ENCODE assay signal across 9 cellular contexts in the genomic region with DNA sequence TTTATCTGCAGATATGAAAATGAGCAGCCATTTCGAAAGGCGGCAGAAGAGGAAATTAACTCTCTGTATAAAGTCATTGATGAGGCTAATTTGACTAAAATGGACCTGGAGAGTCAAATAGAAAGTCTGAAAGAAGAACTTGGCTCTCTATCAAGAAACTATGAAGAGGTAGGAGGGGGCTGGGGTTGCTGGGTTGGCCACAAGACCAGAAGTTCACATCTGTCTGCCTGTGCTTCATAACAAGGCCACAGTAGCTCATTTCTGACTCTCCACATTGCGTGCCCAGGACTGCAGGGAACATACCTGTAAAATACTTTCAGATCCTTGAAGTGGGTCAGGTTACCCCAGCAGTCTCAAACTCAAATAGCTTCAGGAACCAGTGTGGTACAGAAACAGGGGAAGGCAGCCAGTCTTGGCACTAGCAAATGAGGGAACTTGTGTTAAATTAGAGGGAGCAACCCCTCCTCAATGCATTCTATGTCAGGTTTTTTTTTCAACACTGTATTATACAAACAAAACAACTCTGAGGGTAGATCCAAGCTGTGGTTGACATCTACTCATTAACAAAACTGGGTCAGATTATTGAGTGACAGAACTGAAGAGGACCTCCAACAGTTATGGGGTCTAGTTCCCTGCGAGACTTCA. TPM values are rescaled to one million over a fixed set of nuclear protein-coding genes. Genes with fewer than 3 reads are reported as not detected.
A peak's percentile ranks its signal among the peaks of the same experiment; 100 is the strongest.
DNase-seq lines count a peak whose midpoint lies in the region; ATAC-seq and TF ChIP-seq lines count a peak whose summit lies in the region.
"Had no signal": no experiment of that assay in that cellular context is flagged by ENCODE, and none has a peak within 500 bp of the region (broad histone marks: within the 10 kb centered on the region; RNA-seq: fewer than 3 reads in every experiment).

No MANE protein-coding gene starts in this region.

- peak; percentile 91 for ATAC-seq in HG03280 (IDR thresholded peaks at IDR 0.05; ENCODE audit: unreplicated experiment)
- peak; percentile 88 for ATAC-seq in activated CD8-positive, alpha-beta T cell treated with anti-CD3 and anti-CD28 coated beads for 36 hours

- in situ Hi-C loops in G401 (cut with HindIII; ENCODE audit: low sequenced_read_pairs), result no loop called here

- intact Hi-C loops in activated CD8-positive, alpha-beta T cell treated with anti-CD3 and anti-CD28 coated beads for 36 hours (cut with micrococcal nuclease), result loop anchor here (5.0 kb wide), 1 partner anchor 44 kb away; no protein-coding TSS in a partner anchor

- H3K9me3 Mint-ChIP-seq in activated CD8-positive, alpha-beta T cell treated with anti-CD3 and anti-CD28 coated beads for 36 hours, result no peaks in the 10 kb centered on the region

- CTCF ChIA-PET in activated CD8-positive, alpha-beta T cell treated with anti-CD3 and anti-CD28 coated beads for 36 hours (lab: Charles Lee), result interaction anchor here (0.8 to 2.5 kb wide), 6 partner anchors 9 to 124 kb away, joined by 3 to 8 read pairs (median 4); no protein-coding TSS in a partner anchor

- no peaks in the 10 kb centered on the region for H3K36me3 Mint-ChIP-seq in activated CD8-positive, alpha-beta T cell treated with anti-CD3 and anti-CD28 coated beads for 36 hours (ENCODE audit: low read depth)

- no peak overlapping the region for H3K4me3 Mint-ChIP-seq in activated CD8-positive, alpha-beta T cell treated with anti-CD3 and anti-CD28 coated beads for 36 hours

- peak; percentile 55 for DNase-seq in stimulated activated naive CD4-positive, alpha-beta T cell treated with Interleukin-2 at 50 U/mL for 16 hours (lab: John Stamatoyannopoulos, UW)
- no peak for DNase-seq in stimulated activated naive CD4-positive, alpha-beta T cell (lab: John Stamatoyannopoulos, UW)
- DNase-seq in activated CD8-positive, alpha-beta T cell treated with anti-CD3 and anti-CD28 coated beads for 36 hours, result peak; percentile 77
- peak; percentile 57 to 60 for DNase-seq in stimulated activated CD4-positive, alpha-beta T cell treated with anti-CD3 and anti-CD28 coated beads, Interleukin-2, amount 100 ng/mL, for 24 hours
- DNase-seq in NCI-H446 treated with DMSO at 0.1 percent for 48 hours (lab: John Stamatoyannopoulos, UW) (no peak), NCI-H345 (lab: John Stamatoyannopoulos, UW) (no peak), G401 (ENCODE audit: low spot score) (no peak)

- no peak for TF ChIP-seq CTCF in activated CD8-positive, alpha-beta T cell treated with anti-CD3 and anti-CD28 coated beads for 36 hours (IDR thresholded peaks at IDR 0.05)

- H3K27ac Mint-ChIP-seq in activated CD8-positive, alpha-beta T cell treated with anti-CD3 and anti-CD28 coated beads for 36 hours, result peak overlapping the region; percentile 67

- H3K27me3 Mint-ChIP-seq in activated CD8-positive, alpha-beta T cell treated with anti-CD3 and anti-CD28 coated beads for 36 hours, result no peaks in the 10 kb centered on the region

- peaks cover 23% of the 10 kb centered on the region for H3K4me1 Mint-ChIP-seq in activated CD8-positive, alpha-beta T cell treated with anti-CD3 and anti-CD28 coated beads for 36 hours (ENCODE audit: low read depth)

- POLR2A ChIA-PET in activated CD8-positive, alpha-beta T cell treated with anti-CD3 and anti-CD28 coated beads for 36 hours (lab: Charles Lee), result interaction anchor here (0.7 to 2.1 kb wide), 5 partner anchors 9 to 135 kb away, joined by 3 to 8 read pairs (median 3); no protein-coding TSS in a partner anchor

RNA-seq across cellular contexts. Expression of a gene that starts 48.7 kb away (rescaled TPM):
- total RNA-seq in activated CD8-positive, alpha-beta T cell treated with anti-CD3 and anti-CD28 coated beads for 36 hours, result 1 to 10 TPM in 1 of 2 experiments, under 1 TPM in 1; 0.51 to 1.1 TPM
- not detected in 2 replicates for total RNA-seq in G401 (2014; rRNA removed; shearing (Covaris generic))
- total RNA-seq: kidney epithelial cell had no signal

Comparison
In these comparisons a context has a peak if more than half of its experiments do, and no peak if none do; other contexts are left out.
1. DNase-seq: peak in stimulated activated naive CD4-positive, alpha-beta T cell treated with Interleukin-2 at 50 U/mL for 16 hours (single experiment), activated CD8-positive, alpha-beta T cell treated with anti-CD3 and anti-CD28 coated beads for 36 hours (single experiment) and stimulated activated CD4-positive, alpha-beta T cell treated with anti-CD3 and anti-CD28 coated beads, Interleukin-2, amount 100 ng/mL, for 24 hours (2 of 2); none in stimulated activated naive CD4-positive, alpha-beta T cell (0 of 6), NCI-H446 treated with DMSO at 0.1 percent for 48 hours (single experiment), NCI-H345 (single experiment) and G401 (single experiment).